5 cellular contexts compared by ENCODE assay signal in the genomic region with DNA sequence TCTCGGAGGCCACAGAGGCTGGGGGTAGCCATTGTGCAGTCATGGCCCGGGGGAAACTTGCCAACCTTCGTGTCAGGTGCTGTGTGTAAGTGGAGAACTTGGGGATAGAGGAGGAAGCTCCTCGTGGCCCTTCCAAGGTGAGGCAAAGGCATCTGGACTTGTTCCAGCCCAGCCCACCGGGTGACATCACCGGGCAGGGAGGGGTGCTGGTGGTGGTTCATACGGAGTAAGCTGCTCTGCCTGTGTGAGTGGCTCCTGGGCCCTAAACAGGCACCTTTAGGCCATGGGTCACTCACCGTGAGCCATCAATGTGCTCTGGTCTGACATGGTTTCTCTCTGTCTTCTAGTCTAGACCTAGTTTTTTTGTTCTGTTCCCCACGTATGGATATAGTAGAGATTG. TPM values are rescaled to one million over a fixed set of nuclear protein-coding genes. Genes with fewer than 3 reads are reported as not detected.
DNase-seq lines count a peak whose midpoint lies in the region; ATAC-seq, FAIRE-seq and TF ChIP-seq lines count a peak whose summit lies in the region.
"Not testable (repeated sequence)": the region's sequence is repeated elsewhere in the genome, so short reads cannot be mapped to it uniquely, and the experiment has no call there.

No MANE protein-coding gene starts in this region.

- not testable (repeated sequence) for TF ChIP-seq CTCF in GM23338 (conservative IDR thresholded peaks at IDR 0.05; ENCODE audit: low read depth in 2 of 2); RWPE2 (IDR thresholded peaks at IDR 0.05; ENCODE audit: poor library complexity, severe bottlenecking); WTC11 (IDR thresholded peaks at IDR 0.05); bronchial epithelial cell (IDR thresholded peaks at IDR 0.05; ENCODE audit: insufficient read depth, low read length, severe bottlenecking); osteocyte (IDR thresholded peaks at IDR 0.05)

- not testable (repeated sequence) for DNase-seq in GM23338 (ENCODE audit: low spot score); RWPE2 (ENCODE audit: low spot score); WTC11 (ENCODE audit: low spot score); bronchial epithelial cell (ENCODE audit: low read depth)
- peak; percentile 54 for DNase-seq in osteocyte (ENCODE audit: extremely low spot score, unreplicated experiment)

- not testable (repeated sequence) for H3F3A ChIP-seq in GM23338 (replicated peaks; ENCODE audit: low read depth)

- FAIRE-seq in bronchial epithelial cell (lab: Jason Lieb, UNC) = peak; percentile 62

- not testable (repeated sequence) for H3K4me3 Mint-ChIP-seq in GM23338; WTC11; osteocyte (ENCODE audit: unreplicated experiment)

- peaks cover 48% of the 10 kb centered on the region for H3K36me3 Mint-ChIP-seq in GM23338 (ENCODE audit: low read depth)
- peaks cover 34% of the 10 kb centered on the region for H3K36me3 Mint-ChIP-seq in WTC11
- H3K36me3 Mint-ChIP-seq in osteocyte (ENCODE audit: unreplicated experiment) = peaks cover 20% of the 10 kb centered on the region

- not testable (repeated sequence) for H3K36me3 ChIP-seq in GM23338 (ENCODE audit: insufficient read depth); RWPE2 (ENCODE audit: low read depth)
- H3K36me3 ChIP-seq in bronchial epithelial cell (ENCODE audit: control insufficient read depth, insufficient read depth, low read length) = peaks cover 14% of the 10 kb centered on the region

- POLR2A ChIA-PET in WTC11 (lab: Charles Lee) = not testable (repeated sequence)

- ATAC-seq in GM23338 = peak; percentile 84
- peak; percentile 29; the same call in 1 of the 3 replicates for ATAC-seq in RWPE2 (ENCODE audit: low read depth)
- ATAC-seq in WTC11 = peak; percentile 84

- not testable (repeated sequence) for H3K79me2 ChIP-seq in GM23338 (replicated peaks; ENCODE audit: insufficient read depth)

- not testable (repeated sequence) for H3K27ac Mint-ChIP-seq in GM23338; WTC11; osteocyte (ENCODE audit: unreplicated experiment)

- H3K27ac ChIP-seq in GM23338 (ENCODE audit: low read depth); RWPE2 (ENCODE audit: poor library complexity, severe bottlenecking): not testable (repeated sequence)

- H3K27me3 ChIP-seq in GM23338 (ENCODE audit: insufficient read depth); RWPE2 (ENCODE audit: insufficient read depth, poor library complexity, severe bottlenecking); bronchial epithelial cell (ENCODE audit: control insufficient read depth, insufficient read depth, low read length): not testable (repeated sequence)

- H3K4me3 ChIP-seq in GM23338; RWPE2 (ENCODE audit: severe bottlenecking); bronchial epithelial cell (ENCODE audit: low read depth, low read length): not testable (repeated sequence)

- peaks cover 27% of the 10 kb centered on the region for H3K4me1 Mint-ChIP-seq in GM23338
- H3K4me1 Mint-ChIP-seq in WTC11 = peaks cover 30% of the 10 kb centered on the region
- H3K4me1 Mint-ChIP-seq in osteocyte (ENCODE audit: unreplicated experiment) = not testable (repeated sequence)

- H3K4me2 ChIP-seq in GM23338 = not testable (repeated sequence)

- H3K9me3 Mint-ChIP-seq in GM23338; osteocyte (ENCODE audit: unreplicated experiment): not testable (repeated sequence)
- peaks cover 11% of the 10 kb centered on the region for H3K9me3 Mint-ChIP-seq in WTC11

- not testable (repeated sequence) for H3K9me2 ChIP-seq in GM23338 (ENCODE audit: insufficient read depth)

- not testable (repeated sequence) for H3K27me3 Mint-ChIP-seq in GM23338 (ENCODE audit: insufficient read depth, low read depth, poor library complexity); WTC11 (ENCODE audit: low read depth); osteocyte (ENCODE audit: unreplicated experiment)

- CTCF ChIA-PET in WTC11 (lab: Charles Lee) = not testable (repeated sequence)

- not testable (repeated sequence) for H2AFZ ChIP-seq in GM23338

- not testable (repeated sequence) for H3K9me3 ChIP-seq in RWPE2 (ENCODE audit: severe bottlenecking)

- not testable (repeated sequence) for H4K20me1 ChIP-seq in GM23338 (replicated peaks; ENCODE audit: insufficient read depth)

- not testable (repeated sequence) for H3K4me1 ChIP-seq in GM23338 (ENCODE audit: insufficient read depth); RWPE2 (ENCODE audit: insufficient read depth, poor library complexity, severe bottlenecking)

RNA-seq across cellular contexts. Expression of a gene that starts 35.5 kb away (rescaled TPM):
- 69.6 and 87.3 TPM in 2 replicates for total RNA-seq in GM23338 (2014; rRNA removed; shearing (Covaris generic))
- 17.9 and 18.2 TPM in 2 replicates for polyA plus RNA-seq in GM23338 (2016; fragmentation: Nextera tagmentation; extraction: Ambion mirVana)
- total RNA-seq in WTC11 (2021) = 36.9 to 42.6 TPM (median 41.6 TPM) in 3 replicates
- total RNA-seq in bronchial epithelial cell = 14.8 and 24.0 TPM in 2 replicates
- total RNA-seq in osteocyte = 25.0 and 28.5 TPM in 2 replicates

RNA-seq across cellular contexts. Expression of a gene that starts 35.9 kb away (rescaled TPM):
- 110 and 112 TPM in 2 replicates for total RNA-seq in GM23338 (2014; rRNA removed; shearing (Covaris generic))
- 59.3 and 65.4 TPM in 2 replicates for polyA plus RNA-seq in GM23338 (2016; fragmentation: Nextera tagmentation; extraction: Ambion mirVana)
- total RNA-seq in WTC11 (2021) (73.3 to 88.4 TPM (median 74.9 TPM) in 3 replicates), bronchial epithelial cell (78.5 and 81.0 TPM in 2 replicates), osteocyte (48.7 and 50.1 TPM in 2 replicates)

RNA-seq across cellular contexts. Expression of a gene that starts 44.5 kb away (rescaled TPM):
- 20.2 and 24.0 TPM in 2 replicates for total RNA-seq in GM23338 (2014; rRNA removed; shearing (Covaris generic))
- polyA plus RNA-seq in GM23338 (2016; fragmentation: Nextera tagmentation; extraction: Ambion mirVana) = 5.2 and 5.3 TPM in 2 replicates
- 28.7 to 29.4 TPM (median 29.2 TPM) in 3 replicates for total RNA-seq in WTC11 (2021)
- total RNA-seq in bronchial epithelial cell = 6.8 and 7.9 TPM in 2 replicates
- total RNA-seq in osteocyte = 21.3 and 21.6 TPM in 2 replicates

Comparison
In these comparisons a context has a peak if more than half of its experiments do, and no peak if none do; other contexts are left out.
1. ATAC-seq: peak in every context shown above with its lines; median percentile 84 in GM23338; 84 in WTC11; 29 in RWPE2.